In genomic region chrX:15883540-15883863, GRCh38 we compare ENCODE assay signal across 23 cellular contexts.
"Had no signal": no experiment of that assay in that cellular context is flagged by ENCODE, and none has a peak within 500 bp of the region (broad histone marks: within the 10 kb centered on the region; RNA-seq: fewer than 3 reads in every experiment).

No MANE protein-coding gene starts in this region.

- H3K36me3 ChIP-seq: adrenal gland, breast epithelium, esophagus muscularis mucosa, lower lobe of right lung, ovary, prostate gland, spleen, transverse colon had no signal

- H3K27ac ChIP-seq: adrenal gland, breast epithelium, esophagus muscularis mucosa, hepatocyte, lower lobe of right lung, ovary, prostate gland, spleen, transverse colon had no signal

- H3K4me3 Mint-ChIP-seq: activated naive CD4-positive, alpha-beta T cell treated with anti-CD3 and anti-CD28 coated beads, Interleukin-2, amount 50 U/mL, for 24 hours; central memory CD8-positive, alpha-beta T cell; effector memory CD8-positive, alpha-beta T cell; T-helper 17 cell had no signal

- FAIRE-seq: urothelium cell line had no signal

- H3K9me3 Mint-ChIP-seq: activated naive CD4-positive, alpha-beta T cell treated with anti-CD3 and anti-CD28 coated beads, Interleukin-2, amount 50 U/mL, for 24 hours; effector memory CD8-positive, alpha-beta T cell had no signal

- H3K27ac Mint-ChIP-seq: activated naive CD4-positive, alpha-beta T cell treated with anti-CD3 and anti-CD28 coated beads, Interleukin-2, amount 50 U/mL, for 24 hours; effector memory CD8-positive, alpha-beta T cell; T-helper 17 cell had no signal

- H3K9me3 ChIP-seq: adrenal gland, breast epithelium, lower lobe of right lung, ovary, prostate gland, transverse colon had no signal

- H3K4me2 ChIP-seq: hepatocyte had no signal

- H3K27me3 ChIP-seq: hepatocyte, ovary, transverse colon had no signal

- DNase-seq: activated CD4-positive, alpha-beta T cell treated with anti-CD3 and anti-CD28 coated beads for 4 hours; activated CD4-positive, alpha-beta T cell treated with anti-CD3 and anti-CD28 coated beads, Interleukin-2, amount 50 U/mL, for 48 hours; activated CD4-positive, CD25-positive, alpha-beta regulatory T cell; activated gamma-delta T cell treated with Interleukin-2 at 50 U/mL for 16 hours; adrenal gland; effector memory CD8-positive, alpha-beta T cell; glutamatergic neuron; lower lobe of right lung; naive thymus-derived CD4-positive, alpha-beta T cell; ovary; spleen; stimulated activated CD4-positive, alpha-beta T cell treated with anti-CD3 and anti-CD28 coated beads, Interleukin-4, amount 100 ng/mL, for 1 hour; T-helper 17 cell; transverse colon had no signal

- H3K4me3 ChIP-seq: adrenal gland, breast epithelium, esophagus muscularis mucosa, hepatocyte, lower lobe of right lung, ovary, prostate gland, spleen, transverse colon had no signal

- H3K79me2 ChIP-seq: hepatocyte had no signal

- ATAC-seq: effector memory CD8-positive, alpha-beta T cell; left lobe of liver; lower lobe of right lung; T-helper 17 cell had no signal

- H2AFZ ChIP-seq: hepatocyte had no signal

- H3K27me3 Mint-ChIP-seq: activated naive CD4-positive, alpha-beta T cell treated with anti-CD3 and anti-CD28 coated beads, Interleukin-2, amount 50 U/mL, for 24 hours; stimulated activated naive CD8-positive, alpha-beta T cell treated with anti-CD3 and anti-CD28 coated beads, Interleukin-15, amount 100 ng/mL, for 72 hours; T-helper 17 cell had no signal

- H3K4me1 ChIP-seq: adrenal gland, breast epithelium, esophagus muscularis mucosa, lower lobe of right lung, prostate gland, transverse colon had no signal
